16 cellular contexts compared by ENCODE assay signal in genomic region chr16:13811834-13812233, GRCh38.
"Had no signal": no experiment of that assay in that cellular context is flagged by ENCODE, and none has a peak within 500 bp of the region (broad histone marks: within the 10 kb centered on the region; RNA-seq: fewer than 3 reads in every experiment).

No MANE protein-coding gene starts in this region.

- H3K4me1 ChIP-seq: colonic mucosa, heart right ventricle had no signal

- H3K9me3 ChIP-seq: colonic mucosa, heart right ventricle, thoracic aorta had no signal

- FAIRE-seq: frontal cortex, islet of Langerhans had no signal

- H3K9me3 Mint-ChIP-seq: endodermal cell; stimulated activated naive CD8-positive, alpha-beta T cell treated with anti-CD3 and anti-CD28 coated beads, Interleukin-15, amount 100 ng/mL, for 72 hours had no signal

- H3K27ac Mint-ChIP-seq: endodermal cell; naive thymus-derived CD8-positive, alpha-beta T cell; stimulated activated naive B cell treated with anti-CD40 and anti-IgM and Interleukin-4, amounts not matched to agents 10 μg/mL and 1 μg/mL and 100 μg/mL, for 72 hours had no signal

- H3K36me3 Mint-ChIP-seq: stimulated activated naive B cell treated with anti-CD40 and anti-IgM and Interleukin-4, amounts not matched to agents 10 μg/mL and 1 μg/mL and 100 μg/mL, for 72 hours had no signal

- H3K36me3 ChIP-seq: colonic mucosa, heart right ventricle, thoracic aorta had no signal

- H3K27ac ChIP-seq: colonic mucosa, heart right ventricle, thoracic aorta had no signal

- H3K4me3 ChIP-seq: colonic mucosa, heart right ventricle, skin epidermis, thoracic aorta had no signal

- H3K27me3 ChIP-seq: colonic mucosa had no signal

- DNase-seq: colonic mucosa; effector CD4-positive, alpha-beta T cell; endodermal cell; heart right ventricle; kidney glomerular epithelial cell; naive thymus-derived CD8-positive, alpha-beta T cell; posterior cingulate gyrus; stimulated activated CD4-positive, alpha-beta T cell treated with anti-CD3 and anti-CD28 coated beads, Interleukin-2, amount 100 ng/mL, for 24 hours; stimulated activated CD4-positive, alpha-beta T cell treated with anti-CD3 and anti-CD28 coated beads, Interleukin-4, amount 100 ng/mL, for 4 hours; stimulated activated naive B cell treated with anti-CD40 and anti-IgM and Interleukin-4, amounts not matched to agents 10 μg/mL and 1 μg/mL and 100 μg/mL, for 72 hours; stimulated activated naive CD8-positive, alpha-beta T cell treated with anti-CD3 and anti-CD28 coated beads, Interleukin-15, amount 100 ng/mL, for 72 hours; trophoblast cell had no signal

- H3K4me1 Mint-ChIP-seq: naive thymus-derived CD8-positive, alpha-beta T cell; stimulated activated naive B cell treated with anti-CD40 and anti-IgM and Interleukin-4, amounts not matched to agents 10 μg/mL and 1 μg/mL and 100 μg/mL, for 72 hours; stimulated activated naive CD8-positive, alpha-beta T cell treated with anti-CD3 and anti-CD28 coated beads, Interleukin-15, amount 100 ng/mL, for 72 hours had no signal

- H3K4me3 Mint-ChIP-seq: endodermal cell; stimulated activated naive B cell treated with anti-CD40 and anti-IgM and Interleukin-4, amounts not matched to agents 10 μg/mL and 1 μg/mL and 100 μg/mL, for 72 hours; stimulated activated naive CD8-positive, alpha-beta T cell treated with anti-CD3 and anti-CD28 coated beads, Interleukin-15, amount 100 ng/mL, for 72 hours had no signal
